In genomic region chr2:167100526-167100925, GRCh38 we compare ENCODE assay signal across 14 cellular contexts.
DNase-seq lines count a peak whose midpoint lies in the region; ATAC-seq and TF ChIP-seq lines count a peak whose summit lies in the region.
"Had no signal": no experiment of that assay in that cellular context is flagged by ENCODE, and none has a peak within 500 bp of the region (broad histone marks: within the 10 kb centered on the region; RNA-seq: fewer than 3 reads in every experiment).

No MANE protein-coding gene starts in this region.

- ATAC-seq in GM21717 (IDR thresholded peaks at IDR 0.05; ENCODE audit: unreplicated experiment), result no peak
- ATAC-seq: CD8-positive, alpha-beta T cell had no signal

- no peaks in the 10 kb centered on the region for H3K4me1 ChIP-seq in ovary (ENCODE audit: insufficient read depth)

- DNase-seq in NCI-H2171 treated with DMSO at 0.1 percent for 48 hours (lab: John Stamatoyannopoulos, UW) (peak; percentile 23), NCI-H2171 (lab: John Stamatoyannopoulos, UW) (no peak), amniotic epithelial cell (ENCODE audit: low read depth) (peak; percentile 3), epithelial cell of prostate (ENCODE audit: low read depth, low spot score) (peak; percentile 14), ovary (no peak), T1000 (lab: John Stamatoyannopoulos, UW) (no peak)
- DNase-seq: CD8-positive, alpha-beta T cell; COR-L47; DMS153; DMS79 treated with DMSO at 0.1 percent for 48 hours; EL; GDM1 had no signal

- WGBS in ovary, 3 donors, result 45 to 59% (median 51%) methylated on average over 2 of the region's 2 CpGs

- no peak overlapping the region for H3K4me3 ChIP-seq in ovary

- no peak overlapping the region for H3K27ac ChIP-seq in epithelial cell of prostate
- no peak overlapping the region for H3K27ac ChIP-seq in ovary
- H3K27ac ChIP-seq: 22Rv1 had no signal

- TF ChIP-seq EP300 in ovary (IDR thresholded peaks at IDR 0.05), result no peak

- H3K9me3 ChIP-seq in ovary, result no peaks in the 10 kb centered on the region

- TF ChIP-seq CTCF in ovary (IDR thresholded peaks at IDR 0.05), result no peak

- intact Hi-C loops in ovary (cut with DNase I), result no loop called here

- TF ChIP-seq POLR2A in ovary (IDR thresholded peaks at IDR 0.05), result no peak

- H3K36me3 ChIP-seq in ovary, result no peaks in the 10 kb centered on the region

- no peaks in the 10 kb centered on the region for H3K27me3 ChIP-seq in ovary

Comparison
In these comparisons a context has a peak if more than half of its experiments do, and no peak if none do; other contexts are left out.
1. DNase-seq: peak in NCI-H2171 treated with DMSO at 0.1 percent for 48 hours (single experiment), amniotic epithelial cell (single experiment) and epithelial cell of prostate (single experiment); none in NCI-H2171 (single experiment), ovary (0 of 5) and T1000 (single experiment).